1 cellular context compared by ENCODE assay signal in the genomic region with DNA sequence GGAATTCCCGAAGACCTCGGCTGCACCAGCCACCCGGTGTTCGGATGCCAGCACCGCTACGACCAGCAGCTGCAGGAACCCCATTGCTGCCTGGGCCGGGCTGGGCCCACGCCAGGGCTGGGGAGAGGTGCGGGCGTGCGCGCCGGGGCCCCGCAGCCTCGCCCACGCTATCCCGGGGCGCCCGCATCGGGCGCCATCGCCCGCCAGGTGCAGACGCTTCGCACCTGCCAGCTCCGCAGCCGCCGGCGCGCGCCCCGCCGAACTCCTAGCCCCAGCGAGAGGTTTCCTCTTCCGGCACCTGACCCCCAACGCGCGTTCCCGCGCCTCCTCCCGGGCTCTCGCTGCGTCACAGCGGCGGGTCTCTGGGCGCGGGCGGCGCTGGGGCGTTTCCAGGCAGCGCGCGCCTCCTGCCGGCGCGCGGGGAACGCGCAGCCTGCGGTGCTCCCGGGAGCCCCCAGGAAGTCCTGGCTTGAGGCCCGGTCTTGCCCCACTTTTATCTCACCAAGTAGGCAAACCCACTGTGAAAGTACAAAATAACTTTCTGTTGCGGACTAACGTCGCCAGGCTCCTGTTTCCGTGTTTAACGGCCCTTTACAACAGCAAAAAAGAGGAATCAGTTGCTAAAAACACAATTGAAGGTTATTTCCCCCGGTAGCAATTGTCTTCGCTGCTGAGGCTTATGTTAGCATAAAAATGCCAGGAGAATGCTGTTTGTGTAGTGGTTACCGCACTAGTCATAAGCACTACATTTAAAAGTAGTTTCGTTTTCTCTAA.
TF ChIP-seq lines count a peak whose summit lies in the region.

A gene with protein sequence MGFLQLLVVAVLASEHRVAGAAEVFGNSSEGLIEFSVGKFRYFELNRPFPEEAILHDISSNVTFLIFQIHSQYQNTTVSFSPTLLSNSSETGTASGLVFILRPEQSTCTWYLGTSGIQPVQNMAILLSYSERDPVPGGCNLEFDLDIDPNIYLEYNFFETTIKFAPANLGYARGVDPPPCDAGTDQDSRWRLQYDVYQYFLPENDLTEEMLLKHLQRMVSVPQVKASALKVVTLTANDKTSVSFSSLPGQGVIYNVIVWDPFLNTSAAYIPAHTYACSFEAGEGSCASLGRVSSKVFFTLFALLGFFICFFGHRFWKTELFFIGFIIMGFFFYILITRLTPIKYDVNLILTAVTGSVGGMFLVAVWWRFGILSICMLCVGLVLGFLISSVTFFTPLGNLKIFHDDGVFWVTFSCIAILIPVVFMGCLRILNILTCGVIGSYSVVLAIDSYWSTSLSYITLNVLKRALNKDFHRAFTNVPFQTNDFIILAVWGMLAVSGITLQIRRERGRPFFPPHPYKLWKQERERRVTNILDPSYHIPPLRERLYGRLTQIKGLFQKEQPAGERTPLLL (minus strand): TSS at position 300 of the 774 bp plus-strand sequence. CDS start 216 bp downstream, at position 84.

TF ChIP-seq in K562, 482 proteins besides CTCF, POLR2A, EP300 and RAD21 (continued from another document and continues in another):
- TF ChIP-seq ZBED1 (IDR thresholded peaks at IDR 0.05): no peak
- peak; percentile 74 for TF ChIP-seq FIP1L1 (IDR thresholded peaks at IDR 0.05; ENCODE audit: low read depth, low read length, poor library complexity, severe bottlenecking)
- no peak for TF ChIP-seq PHF21A (IDR thresholded peaks at IDR 0.05; ENCODE audit: borderline replicate concordance, low read depth)
- TF ChIP-seq ZNF644 (tag; IDR thresholded peaks at IDR 0.05; ENCODE audit: low read depth): 0 out of 2 replicates have a peak, but pooled peaks have one; percentile 33
- TF ChIP-seq, protein P1, sequence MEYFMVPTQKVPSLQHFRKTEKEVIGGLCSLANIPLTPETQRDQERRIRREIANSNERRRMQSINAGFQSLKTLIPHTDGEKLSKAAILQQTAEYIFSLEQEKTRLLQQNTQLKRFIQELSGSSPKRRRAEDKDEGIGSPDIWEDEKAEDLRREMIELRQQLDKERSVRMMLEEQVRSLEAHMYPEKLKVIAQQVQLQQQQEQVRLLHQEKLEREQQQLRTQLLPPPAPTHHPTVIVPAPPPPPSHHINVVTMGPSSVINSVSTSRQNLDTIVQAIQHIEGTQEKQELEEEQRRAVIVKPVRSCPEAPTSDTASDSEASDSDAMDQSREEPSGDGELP (CRISPR knock-in tag; IDR thresholded peaks at IDR 0.05; ENCODE audit: borderline replicate concordance): peak; percentile 51; the same call in 1 of the 2 replicates
- TF ChIP-seq ZNF75A (CRISPR knock-in tag; IDR thresholded peaks at IDR 0.05): no peak
- no peak for TF ChIP-seq POLR2AphosphoS2 (IDR thresholded peaks at IDR 0.05; ENCODE audit: low read length)
- TF ChIP-seq, protein P2, sequence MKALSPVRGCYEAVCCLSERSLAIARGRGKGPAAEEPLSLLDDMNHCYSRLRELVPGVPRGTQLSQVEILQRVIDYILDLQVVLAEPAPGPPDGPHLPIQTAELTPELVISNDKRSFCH (CRISPR knock-in tag; IDR thresholded peaks at IDR 0.05): no peak
- TF ChIP-seq, protein P2 (tag; IDR thresholded peaks at IDR 0.05): 0 out of 2 replicates have a peak, but pooled peaks have one; percentile 49
- TF ChIP-seq STAT5B (CRISPR knock-in tag; IDR thresholded peaks at IDR 0.05): no peak
- no peak; the same call in 1 of the 2 replicates for TF ChIP-seq TEAD4 (IDR thresholded peaks at IDR 0.05; ENCODE audit: low read length)
- no peak for TF ChIP-seq TEAD4 (CRISPR knock-in tag; IDR thresholded peaks at IDR 0.05; ENCODE audit: borderline replicate concordance)
- TF ChIP-seq ZNF764 (CRISPR knock-in tag; IDR thresholded peaks at IDR 0.05; ENCODE audit: low read depth): 0 out of 2 replicates have a peak, but pooled peaks have one; percentile 22
- TF ChIP-seq, protein P3, sequence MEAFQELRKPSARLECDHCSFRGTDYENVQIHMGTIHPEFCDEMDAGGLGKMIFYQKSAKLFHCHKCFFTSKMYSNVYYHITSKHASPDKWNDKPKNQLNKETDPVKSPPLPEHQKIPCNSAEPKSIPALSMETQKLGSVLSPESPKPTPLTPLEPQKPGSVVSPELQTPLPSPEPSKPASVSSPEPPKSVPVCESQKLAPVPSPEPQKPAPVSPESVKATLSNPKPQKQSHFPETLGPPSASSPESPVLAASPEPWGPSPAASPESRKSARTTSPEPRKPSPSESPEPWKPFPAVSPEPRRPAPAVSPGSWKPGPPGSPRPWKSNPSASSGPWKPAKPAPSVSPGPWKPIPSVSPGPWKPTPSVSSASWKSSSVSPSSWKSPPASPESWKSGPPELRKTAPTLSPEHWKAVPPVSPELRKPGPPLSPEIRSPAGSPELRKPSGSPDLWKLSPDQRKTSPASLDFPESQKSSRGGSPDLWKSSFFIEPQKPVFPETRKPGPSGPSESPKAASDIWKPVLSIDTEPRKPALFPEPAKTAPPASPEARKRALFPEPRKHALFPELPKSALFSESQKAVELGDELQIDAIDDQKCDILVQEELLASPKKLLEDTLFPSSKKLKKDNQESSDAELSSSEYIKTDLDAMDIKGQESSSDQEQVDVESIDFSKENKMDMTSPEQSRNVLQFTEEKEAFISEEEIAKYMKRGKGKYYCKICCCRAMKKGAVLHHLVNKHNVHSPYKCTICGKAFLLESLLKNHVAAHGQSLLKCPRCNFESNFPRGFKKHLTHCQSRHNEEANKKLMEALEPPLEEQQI (IDR thresholded peaks at IDR 0.05): no peak
- 0 out of 2 replicates have a peak, but pooled peaks have one; percentile 13 for TF ChIP-seq MXI1 (IDR thresholded peaks at IDR 0.05; ENCODE audit: low read depth, low read length)
- no peak for TF ChIP-seq YBX1 (IDR thresholded peaks at IDR 0.05)
- TF ChIP-seq POLR3A (IDR thresholded peaks at IDR 0.05; ENCODE audit: borderline replicate concordance, extremely low read depth, insufficient read depth, insufficient read length): no peak
- TF ChIP-seq, protein P4, sequence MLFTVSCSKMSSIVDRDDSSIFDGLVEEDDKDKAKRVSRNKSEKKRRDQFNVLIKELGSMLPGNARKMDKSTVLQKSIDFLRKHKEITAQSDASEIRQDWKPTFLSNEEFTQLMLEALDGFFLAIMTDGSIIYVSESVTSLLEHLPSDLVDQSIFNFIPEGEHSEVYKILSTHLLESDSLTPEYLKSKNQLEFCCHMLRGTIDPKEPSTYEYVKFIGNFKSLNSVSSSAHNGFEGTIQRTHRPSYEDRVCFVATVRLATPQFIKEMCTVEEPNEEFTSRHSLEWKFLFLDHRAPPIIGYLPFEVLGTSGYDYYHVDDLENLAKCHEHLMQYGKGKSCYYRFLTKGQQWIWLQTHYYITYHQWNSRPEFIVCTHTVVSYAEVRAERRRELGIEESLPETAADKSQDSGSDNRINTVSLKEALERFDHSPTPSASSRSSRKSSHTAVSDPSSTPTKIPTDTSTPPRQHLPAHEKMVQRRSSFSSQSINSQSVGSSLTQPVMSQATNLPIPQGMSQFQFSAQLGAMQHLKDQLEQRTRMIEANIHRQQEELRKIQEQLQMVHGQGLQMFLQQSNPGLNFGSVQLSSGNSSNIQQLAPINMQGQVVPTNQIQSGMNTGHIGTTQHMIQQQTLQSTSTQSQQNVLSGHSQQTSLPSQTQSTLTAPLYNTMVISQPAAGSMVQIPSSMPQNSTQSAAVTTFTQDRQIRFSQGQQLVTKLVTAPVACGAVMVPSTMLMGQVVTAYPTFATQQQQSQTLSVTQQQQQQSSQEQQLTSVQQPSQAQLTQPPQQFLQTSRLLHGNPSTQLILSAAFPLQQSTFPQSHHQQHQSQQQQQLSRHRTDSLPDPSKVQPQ (CRISPR knock-in tag; IDR thresholded peaks at IDR 0.05; ENCODE audit: borderline replicate concordance): no peak
- TF ChIP-seq NCOA1 (IDR thresholded peaks at IDR 0.05; ENCODE audit: low read depth): no peak
- TF ChIP-seq, protein P5, sequence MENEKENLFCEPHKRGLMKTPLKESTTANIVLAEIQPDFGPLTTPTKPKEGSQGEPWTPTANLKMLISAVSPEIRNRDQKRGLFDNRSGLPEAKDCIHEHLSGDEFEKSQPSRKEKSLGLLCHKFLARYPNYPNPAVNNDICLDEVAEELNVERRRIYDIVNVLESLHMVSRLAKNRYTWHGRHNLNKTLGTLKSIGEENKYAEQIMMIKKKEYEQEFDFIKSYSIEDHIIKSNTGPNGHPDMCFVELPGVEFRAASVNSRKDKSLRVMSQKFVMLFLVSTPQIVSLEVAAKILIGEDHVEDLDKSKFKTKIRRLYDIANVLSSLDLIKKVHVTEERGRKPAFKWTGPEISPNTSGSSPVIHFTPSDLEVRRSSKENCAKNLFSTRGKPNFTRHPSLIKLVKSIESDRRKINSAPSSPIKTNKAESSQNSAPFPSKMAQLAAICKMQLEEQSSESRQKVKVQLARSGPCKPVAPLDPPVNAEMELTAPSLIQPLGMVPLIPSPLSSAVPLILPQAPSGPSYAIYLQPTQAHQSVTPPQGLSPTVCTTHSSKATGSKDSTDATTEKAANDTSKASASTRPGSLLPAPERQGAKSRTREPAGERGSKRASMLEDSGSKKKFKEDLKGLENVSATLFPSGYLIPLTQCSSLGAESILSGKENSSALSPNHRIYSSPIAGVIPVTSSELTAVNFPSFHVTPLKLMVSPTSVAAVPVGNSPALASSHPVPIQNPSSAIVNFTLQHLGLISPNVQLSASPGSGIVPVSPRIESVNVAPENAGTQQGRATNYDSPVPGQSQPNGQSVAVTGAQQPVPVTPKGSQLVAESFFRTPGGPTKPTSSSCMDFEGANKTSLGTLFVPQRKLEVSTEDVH (IDR thresholded peaks at IDR 0.05; ENCODE audit: low read depth, partially characterized antibody): peak; percentile 34
- TF ChIP-seq NCOA2 (IDR thresholded peaks at IDR 0.05; ENCODE audit: partially characterized antibody in 2 of 2): no peak
- no peak for TF ChIP-seq TCF7 (IDR thresholded peaks at IDR 0.05; ENCODE audit: borderline replicate concordance)
- TF ChIP-seq ZNF140 (CRISPR knock-in tag; IDR thresholded peaks at IDR 0.05): no peak
- TF ChIP-seq, protein P6, sequence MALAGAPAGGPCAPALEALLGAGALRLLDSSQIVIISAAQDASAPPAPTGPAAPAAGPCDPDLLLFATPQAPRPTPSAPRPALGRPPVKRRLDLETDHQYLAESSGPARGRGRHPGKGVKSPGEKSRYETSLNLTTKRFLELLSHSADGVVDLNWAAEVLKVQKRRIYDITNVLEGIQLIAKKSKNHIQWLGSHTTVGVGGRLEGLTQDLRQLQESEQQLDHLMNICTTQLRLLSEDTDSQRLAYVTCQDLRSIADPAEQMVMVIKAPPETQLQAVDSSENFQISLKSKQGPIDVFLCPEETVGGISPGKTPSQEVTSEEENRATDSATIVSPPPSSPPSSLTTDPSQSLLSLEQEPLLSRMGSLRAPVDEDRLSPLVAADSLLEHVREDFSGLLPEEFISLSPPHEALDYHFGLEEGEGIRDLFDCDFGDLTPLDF (CRISPR knock-in tag; IDR thresholded peaks at IDR 0.05): peak; percentile 66; the same call in 1 of the 2 replicates
- no peak for TF ChIP-seq SMARCA5 (IDR thresholded peaks at IDR 0.05)
- peak; percentile 79 for TF ChIP-seq U2AF1 (optimal IDR thresholded peaks at IDR 0.05; ENCODE audit: low read depth, low read length)
- TF ChIP-seq, protein P7, sequence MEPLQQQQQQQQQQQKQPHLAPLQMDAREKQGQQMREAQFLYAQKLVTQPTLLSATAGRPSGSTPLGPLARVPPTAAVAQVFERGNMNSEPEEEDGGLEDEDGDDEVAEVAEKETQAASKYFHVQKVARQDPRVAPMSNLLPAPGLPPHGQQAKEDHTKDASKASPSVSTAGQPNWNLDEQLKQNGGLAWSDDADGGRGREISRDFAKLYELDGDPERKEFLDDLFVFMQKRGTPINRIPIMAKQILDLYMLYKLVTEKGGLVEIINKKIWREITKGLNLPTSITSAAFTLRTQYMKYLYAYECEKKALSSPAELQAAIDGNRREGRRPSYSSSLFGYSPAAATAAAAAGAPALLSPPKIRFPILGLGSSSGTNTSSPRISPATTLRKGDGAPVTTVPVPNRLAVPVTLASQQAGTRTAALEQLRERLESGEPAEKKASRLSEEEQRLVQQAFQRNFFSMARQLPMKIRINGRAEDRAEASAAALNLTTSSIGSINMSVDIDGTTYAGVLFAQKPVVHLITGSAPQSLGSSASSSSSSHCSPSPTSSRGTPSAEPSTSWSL (CRISPR knock-in tag; IDR thresholded peaks at IDR 0.05; ENCODE audit: borderline replicate concordance): no peak
- no peak for TF ChIP-seq TOE1 (IDR thresholded peaks at IDR 0.05; ENCODE audit: borderline replicate concordance)
- no peak for TF ChIP-seq TOE1 (CRISPR knock-in tag; IDR thresholded peaks at IDR 0.05; ENCODE audit: borderline replicate concordance, low read depth)
- peak; percentile 89 for TF ChIP-seq ELF1 (tag; IDR thresholded peaks at IDR 0.05)
- TF ChIP-seq, protein P8, sequence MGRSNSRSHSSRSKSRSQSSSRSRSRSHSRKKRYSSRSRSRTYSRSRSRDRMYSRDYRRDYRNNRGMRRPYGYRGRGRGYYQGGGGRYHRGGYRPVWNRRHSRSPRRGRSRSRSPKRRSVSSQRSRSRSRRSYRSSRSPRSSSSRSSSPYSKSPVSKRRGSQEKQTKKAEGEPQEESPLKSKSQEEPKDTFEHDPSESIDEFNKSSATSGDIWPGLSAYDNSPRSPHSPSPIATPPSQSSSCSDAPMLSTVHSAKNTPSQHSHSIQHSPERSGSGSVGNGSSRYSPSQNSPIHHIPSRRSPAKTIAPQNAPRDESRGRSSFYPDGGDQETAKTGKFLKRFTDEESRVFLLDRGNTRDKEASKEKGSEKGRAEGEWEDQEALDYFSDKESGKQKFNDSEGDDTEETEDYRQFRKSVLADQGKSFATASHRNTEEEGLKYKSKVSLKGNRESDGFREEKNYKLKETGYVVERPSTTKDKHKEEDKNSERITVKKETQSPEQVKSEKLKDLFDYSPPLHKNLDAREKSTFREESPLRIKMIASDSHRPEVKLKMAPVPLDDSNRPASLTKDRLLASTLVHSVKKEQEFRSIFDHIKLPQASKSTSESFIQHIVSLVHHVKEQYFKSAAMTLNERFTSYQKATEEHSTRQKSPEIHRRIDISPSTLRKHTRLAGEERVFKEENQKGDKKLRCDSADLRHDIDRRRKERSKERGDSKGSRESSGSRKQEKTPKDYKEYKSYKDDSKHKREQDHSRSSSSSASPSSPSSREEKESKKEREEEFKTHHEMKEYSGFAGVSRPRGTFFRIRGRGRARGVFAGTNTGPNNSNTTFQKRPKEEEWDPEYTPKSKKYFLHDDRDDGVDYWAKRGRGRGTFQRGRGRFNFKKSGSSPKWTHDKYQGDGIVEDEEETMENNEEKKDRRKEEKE (IDR thresholded peaks at IDR 0.05; ENCODE audit: borderline replicate concordance in 1 of 2, control insufficient read depth in 1 of 2, low read depth in 2 of 2, low read length in 1 of 2): 0 out of 4 replicates have a peak, but pooled peaks of 1 of the 2 experiments have one; percentile 26
- TF ChIP-seq, protein P9, sequence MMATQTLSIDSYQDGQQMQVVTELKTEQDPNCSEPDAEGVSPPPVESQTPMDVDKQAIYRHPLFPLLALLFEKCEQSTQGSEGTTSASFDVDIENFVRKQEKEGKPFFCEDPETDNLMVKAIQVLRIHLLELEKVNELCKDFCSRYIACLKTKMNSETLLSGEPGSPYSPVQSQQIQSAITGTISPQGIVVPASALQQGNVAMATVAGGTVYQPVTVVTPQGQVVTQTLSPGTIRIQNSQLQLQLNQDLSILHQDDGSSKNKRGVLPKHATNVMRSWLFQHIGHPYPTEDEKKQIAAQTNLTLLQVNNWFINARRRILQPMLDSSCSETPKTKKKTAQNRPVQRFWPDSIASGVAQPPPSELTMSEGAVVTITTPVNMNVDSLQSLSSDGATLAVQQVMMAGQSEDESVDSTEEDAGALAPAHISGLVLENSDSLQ (IDR thresholded peaks at IDR 0.05): no peak
- TF ChIP-seq GATA2 (CRISPR knock-in tag; IDR thresholded peaks at IDR 0.05): no peak
- TF ChIP-seq ZKSCAN3 (CRISPR knock-in tag; IDR thresholded peaks at IDR 0.05): no peak
- no peak for TF ChIP-seq MAFF (IDR thresholded peaks at IDR 0.05; ENCODE audit: low read length)
- no peak; the same call in 1 of the 2 replicates for TF ChIP-seq BRD4 (IDR thresholded peaks at IDR 0.05)
- no peak for TF ChIP-seq SP2 (IDR thresholded peaks at IDR 0.05; ENCODE audit: extremely low read depth, low read depth, low read length, poor library complexity, severe bottlenecking)
- no peak for TF ChIP-seq NCOA4 (IDR thresholded peaks at IDR 0.05; ENCODE audit: partially characterized antibody)
- TF ChIP-seq MEIS2 (IDR thresholded peaks at IDR 0.05; ENCODE audit: partially characterized antibody): no peak
